33 cellular contexts compared by ENCODE assay signal in genomic region chr21:39694750-39695149, GRCh38. TPM values are rescaled to one million over a fixed set of nuclear protein-coding genes. Genes with fewer than 3 reads are reported as not detected.
"Had no signal": no experiment of that assay in that cellular context is flagged by ENCODE, and none has a peak within 500 bp of the region (broad histone marks: within the 10 kb centered on the region; RNA-seq: fewer than 3 reads in every experiment).

No MANE protein-coding gene starts in this region.

- H3K36me3 Mint-ChIP-seq: activated naive CD4-positive, alpha-beta T cell treated with anti-CD3 and anti-CD28 coated beads, Interleukin-2, amount 50 U/mL, for 72 hours; memory B cell; stimulated activated naive B cell treated with anti-CD40 and anti-IgM and Interleukin-4, amounts not matched to agents 10 μg/mL and 1 μg/mL and 100 μg/mL, for 72 hours had no signal

- H3K4me3 Mint-ChIP-seq: activated B cell treated with CpG ODN at 0.5 μM for 24 hours; activated CD8-positive, alpha-beta T cell treated with anti-CD3 and anti-CD28 coated beads for 36 hours; activated T-cell treated with anti-CD3 and anti-CD28 coated beads, Interleukin-2, amount 50 U/mL, for 4 hours; activated T-helper 17 cell treated with anti-CD3 and anti-CD28 coated beads, Interleukin-2, amount 50 U/mL, for 72 hours; memory B cell; nephron; stimulated activated naive B cell treated with anti-CD40 and anti-IgM and Interleukin-4, amounts not matched to agents 10 μg/mL and 1 μg/mL and 100 μg/mL, for 72 hours; T-helper 1 cell treated with Interleukin-12 subunit alpha and Interleukin-12 subunit beta and Interleukin-4 antibody, amounts not matched to agents 30 μg/mL and 1 μg/mL, for 36 hours had no signal

- H3K27ac ChIP-seq: body of pancreas, cardiac muscle cell, coronary artery, dorsolateral prefrontal cortex, right lobe of liver, SK-N-MC, stomach, thyroid gland, upper lobe of left lung had no signal

- H3K4me3 ChIP-seq: body of pancreas, cardiac muscle cell, coronary artery, dorsolateral prefrontal cortex, right lobe of liver, SK-N-MC, stomach, thyroid gland, upper lobe of left lung had no signal

- DNase-seq: activated B cell treated with CpG ODN at 0.5 μM for 24 hours; activated CD4-positive, alpha-beta T cell treated with anti-CD3 and anti-CD28 coated beads, Interleukin-2, amount 50 U/mL, for 1 hour; activated CD8-positive, alpha-beta T cell treated with anti-CD3 and anti-CD28 coated beads for 36 hours; activated gamma-delta T cell treated with Interleukin-2 at 50 U/mL for 16 hours; activated T-cell treated with anti-CD3 and anti-CD28 coated beads, Interleukin-2, amount 50 U/mL, for 4 hours; body of pancreas; cerebellar nuclear complex; dorsolateral prefrontal cortex; effector memory CD4-positive, alpha-beta T cell; erythroblast; head of caudate nucleus; hippocampal formation; kidney; right lobe of liver; small intestine; stimulated activated CD4-positive, alpha-beta T cell treated with anti-CD3 and anti-CD28 coated beads, Interleukin-1b, Interleukin-23, amount 100 ng/mL, for 48 hours; stimulated activated naive B cell treated with anti-CD40 and anti-IgM and Interleukin-4, amounts not matched to agents 10 μg/mL and 1 μg/mL and 100 μg/mL, for 72 hours; stomach; T1000; thyroid gland; upper lobe of left lung had no signal

- ATAC-seq: activated CD8-positive, alpha-beta T cell treated with anti-CD3 and anti-CD28 coated beads for 36 hours; activated naive CD4-positive, alpha-beta T cell treated with anti-CD3 and anti-CD28 coated beads, Interleukin-2, amount 50 U/mL, for 72 hours; activated T-cell treated with anti-CD3 and anti-CD28 coated beads, Interleukin-2, amount 50 U/mL, for 4 hours; activated T-helper 17 cell treated with anti-CD3 and anti-CD28 coated beads, Interleukin-2, amount 50 U/mL, for 72 hours; body of pancreas; right lobe of liver; stimulated activated naive B cell treated with anti-CD40 and anti-IgM and Interleukin-4, amounts not matched to agents 10 μg/mL and 1 μg/mL and 100 μg/mL, for 72 hours had no signal

- H3K27me3 Mint-ChIP-seq: activated B cell treated with CpG ODN at 0.5 μM for 24 hours; activated CD8-positive, alpha-beta T cell treated with anti-CD3 and anti-CD28 coated beads for 36 hours; activated T-helper 17 cell treated with anti-CD3 and anti-CD28 coated beads, Interleukin-2, amount 50 U/mL, for 72 hours; memory B cell had no signal

- H3K27ac Mint-ChIP-seq: activated B cell treated with CpG ODN at 0.5 μM for 24 hours; activated CD8-positive, alpha-beta T cell treated with anti-CD3 and anti-CD28 coated beads for 36 hours; activated naive CD4-positive, alpha-beta T cell treated with anti-CD3 and anti-CD28 coated beads, Interleukin-2, amount 50 U/mL, for 72 hours; activated T-helper 17 cell treated with anti-CD3 and anti-CD28 coated beads, Interleukin-2, amount 50 U/mL, for 72 hours; memory B cell; nephron; stimulated activated naive B cell treated with anti-CD40 and anti-IgM and Interleukin-4, amounts not matched to agents 10 μg/mL and 1 μg/mL and 100 μg/mL, for 72 hours; T-helper 1 cell treated with Interleukin-12 subunit alpha and Interleukin-12 subunit beta and Interleukin-4 antibody, amounts not matched to agents 30 μg/mL and 1 μg/mL, for 36 hours had no signal

- H3K9me3 Mint-ChIP-seq: activated B cell treated with CpG ODN at 0.5 μM for 24 hours; activated CD8-positive, alpha-beta T cell treated with anti-CD3 and anti-CD28 coated beads for 36 hours; activated naive CD4-positive, alpha-beta T cell treated with anti-CD3 and anti-CD28 coated beads, Interleukin-2, amount 50 U/mL, for 72 hours; activated T-cell treated with anti-CD3 and anti-CD28 coated beads, Interleukin-2, amount 50 U/mL, for 4 hours; activated T-helper 17 cell treated with anti-CD3 and anti-CD28 coated beads, Interleukin-2, amount 50 U/mL, for 72 hours; T-helper 1 cell treated with Interleukin-12 subunit alpha and Interleukin-12 subunit beta and Interleukin-4 antibody, amounts not matched to agents 30 μg/mL and 1 μg/mL, for 36 hours had no signal

- H3K4me1 Mint-ChIP-seq: activated B cell treated with CpG ODN at 0.5 μM for 24 hours; activated T-helper 17 cell treated with anti-CD3 and anti-CD28 coated beads, Interleukin-2, amount 50 U/mL, for 72 hours; memory B cell; stimulated activated naive B cell treated with anti-CD40 and anti-IgM and Interleukin-4, amounts not matched to agents 10 μg/mL and 1 μg/mL and 100 μg/mL, for 72 hours had no signal

- H3K27me3 ChIP-seq: body of pancreas, cardiac muscle cell, right lobe of liver, stomach, thyroid gland, upper lobe of left lung had no signal

- H3K36me3 ChIP-seq: cardiac muscle cell, right lobe of liver, stomach, thyroid gland, upper lobe of left lung had no signal

RNA-seq across cellular contexts. Expression of gene IGSF5, which starts 50.2 kb away (rescaled TPM):
- total RNA-seq: activated B cell treated with CpG ODN at 0.5 μM for 24 hours; activated CD8-positive, alpha-beta T cell treated with anti-CD3 and anti-CD28 coated beads for 36 hours; activated naive CD4-positive, alpha-beta T cell treated with anti-CD3 and anti-CD28 coated beads, Interleukin-2, amount 50 U/mL, for 72 hours; activated T-cell treated with anti-CD3 and anti-CD28 coated beads, Interleukin-2, amount 50 U/mL, for 4 hours; activated T-helper 17 cell treated with anti-CD3 and anti-CD28 coated beads, Interleukin-2, amount 50 U/mL, for 72 hours; fibroblast of lung; fibroblast of villous mesenchyme; mononuclear cell; osteoblast; right lobe of liver; stomach; upper lobe of left lung had no signal
- polyA plus RNA-seq: fibroblast of lung had no signal
